Comparison of ENCODE assay signal across 1 cellular context in the genomic region with DNA sequence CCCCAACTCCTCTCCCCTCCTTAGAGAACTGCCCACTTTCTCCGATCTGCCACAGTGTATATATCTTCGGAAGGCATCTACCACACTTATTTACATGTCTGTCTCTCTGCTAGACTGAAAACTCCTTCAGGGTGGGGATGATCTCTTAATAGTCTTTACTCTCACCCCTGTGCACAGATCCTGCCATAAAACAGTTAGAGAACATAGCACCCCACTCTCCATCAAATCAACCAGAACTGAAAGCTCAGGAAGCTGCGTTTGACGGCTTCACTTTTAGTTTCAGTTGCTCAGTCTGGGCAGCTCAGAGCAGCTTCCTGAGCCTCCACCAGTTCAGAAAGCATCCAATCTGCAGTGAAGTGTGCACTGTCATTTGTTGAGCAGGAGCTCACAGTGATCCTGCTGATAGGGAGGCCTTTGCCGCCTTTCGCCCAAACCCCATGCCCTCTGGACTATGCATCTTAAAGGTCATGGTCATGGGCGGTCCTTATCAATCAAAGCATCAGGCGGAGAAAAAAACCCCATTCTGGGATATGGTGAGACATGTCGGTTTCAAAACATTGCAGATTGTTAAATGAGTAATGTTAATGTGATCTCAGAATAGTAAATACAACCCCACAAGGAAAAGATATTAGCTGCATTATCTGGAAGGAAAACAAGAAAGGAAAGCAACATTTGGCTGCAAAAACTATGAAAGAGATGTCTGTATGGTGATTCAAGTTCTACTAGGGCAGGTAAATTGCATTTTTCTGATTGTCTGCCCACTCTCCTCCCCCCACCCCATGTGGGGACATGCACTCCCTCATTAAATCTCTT.
TF ChIP-seq lines count a peak whose summit lies in the region.

No MANE protein-coding gene starts in this region.

TF ChIP-seq in GM12878, 131 proteins besides CTCF, POLR2A, EP300 and RAD21 (continued from another document and continues in another):
- TF ChIP-seq, protein P1, sequence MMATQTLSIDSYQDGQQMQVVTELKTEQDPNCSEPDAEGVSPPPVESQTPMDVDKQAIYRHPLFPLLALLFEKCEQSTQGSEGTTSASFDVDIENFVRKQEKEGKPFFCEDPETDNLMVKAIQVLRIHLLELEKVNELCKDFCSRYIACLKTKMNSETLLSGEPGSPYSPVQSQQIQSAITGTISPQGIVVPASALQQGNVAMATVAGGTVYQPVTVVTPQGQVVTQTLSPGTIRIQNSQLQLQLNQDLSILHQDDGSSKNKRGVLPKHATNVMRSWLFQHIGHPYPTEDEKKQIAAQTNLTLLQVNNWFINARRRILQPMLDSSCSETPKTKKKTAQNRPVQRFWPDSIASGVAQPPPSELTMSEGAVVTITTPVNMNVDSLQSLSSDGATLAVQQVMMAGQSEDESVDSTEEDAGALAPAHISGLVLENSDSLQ (IDR thresholded peaks at IDR 0.05): peak; percentile 78
- TF ChIP-seq, protein P2, sequence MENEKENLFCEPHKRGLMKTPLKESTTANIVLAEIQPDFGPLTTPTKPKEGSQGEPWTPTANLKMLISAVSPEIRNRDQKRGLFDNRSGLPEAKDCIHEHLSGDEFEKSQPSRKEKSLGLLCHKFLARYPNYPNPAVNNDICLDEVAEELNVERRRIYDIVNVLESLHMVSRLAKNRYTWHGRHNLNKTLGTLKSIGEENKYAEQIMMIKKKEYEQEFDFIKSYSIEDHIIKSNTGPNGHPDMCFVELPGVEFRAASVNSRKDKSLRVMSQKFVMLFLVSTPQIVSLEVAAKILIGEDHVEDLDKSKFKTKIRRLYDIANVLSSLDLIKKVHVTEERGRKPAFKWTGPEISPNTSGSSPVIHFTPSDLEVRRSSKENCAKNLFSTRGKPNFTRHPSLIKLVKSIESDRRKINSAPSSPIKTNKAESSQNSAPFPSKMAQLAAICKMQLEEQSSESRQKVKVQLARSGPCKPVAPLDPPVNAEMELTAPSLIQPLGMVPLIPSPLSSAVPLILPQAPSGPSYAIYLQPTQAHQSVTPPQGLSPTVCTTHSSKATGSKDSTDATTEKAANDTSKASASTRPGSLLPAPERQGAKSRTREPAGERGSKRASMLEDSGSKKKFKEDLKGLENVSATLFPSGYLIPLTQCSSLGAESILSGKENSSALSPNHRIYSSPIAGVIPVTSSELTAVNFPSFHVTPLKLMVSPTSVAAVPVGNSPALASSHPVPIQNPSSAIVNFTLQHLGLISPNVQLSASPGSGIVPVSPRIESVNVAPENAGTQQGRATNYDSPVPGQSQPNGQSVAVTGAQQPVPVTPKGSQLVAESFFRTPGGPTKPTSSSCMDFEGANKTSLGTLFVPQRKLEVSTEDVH (IDR thresholded peaks at IDR 0.05; ENCODE audit: low read depth, partially characterized antibody): no peak
- TF ChIP-seq, protein P3, sequence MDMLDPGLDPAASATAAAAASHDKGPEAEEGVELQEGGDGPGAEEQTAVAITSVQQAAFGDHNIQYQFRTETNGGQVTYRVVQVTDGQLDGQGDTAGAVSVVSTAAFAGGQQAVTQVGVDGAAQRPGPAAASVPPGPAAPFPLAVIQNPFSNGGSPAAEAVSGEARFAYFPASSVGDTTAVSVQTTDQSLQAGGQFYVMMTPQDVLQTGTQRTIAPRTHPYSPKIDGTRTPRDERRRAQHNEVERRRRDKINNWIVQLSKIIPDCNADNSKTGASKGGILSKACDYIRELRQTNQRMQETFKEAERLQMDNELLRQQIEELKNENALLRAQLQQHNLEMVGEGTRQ (IDR thresholded peaks at IDR 0.05; ENCODE audit: borderline replicate concordance, low read depth, low read length): no peak
- no peak for TF ChIP-seq STAT3 (IDR thresholded peaks at IDR 0.05; ENCODE audit: low read depth, low read length)
- TF ChIP-seq, protein P4, sequence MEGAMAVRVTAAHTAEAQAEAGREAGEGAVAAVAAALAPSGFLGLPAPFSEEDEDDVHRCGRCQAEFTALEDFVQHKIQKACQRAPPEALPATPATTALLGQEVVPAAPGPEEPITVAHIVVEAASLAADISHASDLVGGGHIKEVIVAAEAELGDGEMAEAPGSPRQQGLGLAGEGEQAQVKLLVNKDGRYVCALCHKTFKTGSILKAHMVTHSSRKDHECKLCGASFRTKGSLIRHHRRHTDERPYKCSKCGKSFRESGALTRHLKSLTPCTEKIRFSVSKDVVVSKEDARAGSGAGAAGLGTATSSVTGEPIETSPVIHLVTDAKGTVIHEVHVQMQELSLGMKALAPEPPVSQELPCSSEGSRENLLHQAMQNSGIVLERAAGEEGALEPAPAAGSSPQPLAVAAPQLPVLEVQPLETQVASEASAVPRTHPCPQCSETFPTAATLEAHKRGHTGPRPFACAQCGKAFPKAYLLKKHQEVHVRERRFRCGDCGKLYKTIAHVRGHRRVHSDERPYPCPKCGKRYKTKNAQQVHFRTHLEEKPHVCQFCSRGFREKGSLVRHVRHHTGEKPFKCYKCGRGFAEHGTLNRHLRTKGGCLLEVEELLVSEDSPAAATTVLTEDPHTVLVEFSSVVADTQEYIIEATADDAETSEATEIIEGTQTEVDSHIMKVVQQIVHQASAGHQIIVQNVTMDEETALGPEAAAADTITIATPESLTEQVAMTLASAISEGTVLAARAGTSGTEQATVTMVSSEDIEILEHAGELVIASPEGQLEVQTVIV (IDR thresholded peaks at IDR 0.05; ENCODE audit: borderline replicate concordance, partially characterized antibody): no peak
- 0 out of 2 replicates have a peak, but pooled peaks have one; percentile 16 for TF ChIP-seq CBFB (IDR thresholded peaks at IDR 0.05; ENCODE audit: low read depth)
- TF ChIP-seq, protein P5, sequence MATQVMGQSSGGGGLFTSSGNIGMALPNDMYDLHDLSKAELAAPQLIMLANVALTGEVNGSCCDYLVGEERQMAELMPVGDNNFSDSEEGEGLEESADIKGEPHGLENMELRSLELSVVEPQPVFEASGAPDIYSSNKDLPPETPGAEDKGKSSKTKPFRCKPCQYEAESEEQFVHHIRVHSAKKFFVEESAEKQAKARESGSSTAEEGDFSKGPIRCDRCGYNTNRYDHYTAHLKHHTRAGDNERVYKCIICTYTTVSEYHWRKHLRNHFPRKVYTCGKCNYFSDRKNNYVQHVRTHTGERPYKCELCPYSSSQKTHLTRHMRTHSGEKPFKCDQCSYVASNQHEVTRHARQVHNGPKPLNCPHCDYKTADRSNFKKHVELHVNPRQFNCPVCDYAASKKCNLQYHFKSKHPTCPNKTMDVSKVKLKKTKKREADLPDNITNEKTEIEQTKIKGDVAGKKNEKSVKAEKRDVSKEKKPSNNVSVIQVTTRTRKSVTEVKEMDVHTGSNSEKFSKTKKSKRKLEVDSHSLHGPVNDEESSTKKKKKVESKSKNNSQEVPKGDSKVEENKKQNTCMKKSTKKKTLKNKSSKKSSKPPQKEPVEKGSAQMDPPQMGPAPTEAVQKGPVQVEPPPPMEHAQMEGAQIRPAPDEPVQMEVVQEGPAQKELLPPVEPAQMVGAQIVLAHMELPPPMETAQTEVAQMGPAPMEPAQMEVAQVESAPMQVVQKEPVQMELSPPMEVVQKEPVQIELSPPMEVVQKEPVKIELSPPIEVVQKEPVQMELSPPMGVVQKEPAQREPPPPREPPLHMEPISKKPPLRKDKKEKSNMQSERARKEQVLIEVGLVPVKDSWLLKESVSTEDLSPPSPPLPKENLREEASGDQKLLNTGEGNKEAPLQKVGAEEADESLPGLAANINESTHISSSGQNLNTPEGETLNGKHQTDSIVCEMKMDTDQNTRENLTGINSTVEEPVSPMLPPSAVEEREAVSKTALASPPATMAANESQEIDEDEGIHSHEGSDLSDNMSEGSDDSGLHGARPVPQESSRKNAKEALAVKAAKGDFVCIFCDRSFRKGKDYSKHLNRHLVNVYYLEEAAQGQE (IDR thresholded peaks at IDR 0.05; ENCODE audit: low read depth, low read length): no peak
- TF ChIP-seq ZNF207 (IDR thresholded peaks at IDR 0.05; ENCODE audit: borderline replicate concordance): no peak
- peak; percentile 36; the same call in 1 of the 2 replicates for TF ChIP-seq CREB1 (IDR thresholded peaks at IDR 0.05; ENCODE audit: low read depth)
- TF ChIP-seq MYC (IDR thresholded peaks at IDR 0.05; ENCODE audit: insufficient read depth, insufficient read length, insufficient replicate concordance, low read length, severe bottlenecking): no peak
- TF ChIP-seq ZNF622 (IDR thresholded peaks at IDR 0.05): no peak
- TF ChIP-seq NBN (IDR thresholded peaks at IDR 0.05): 0 out of 2 replicates have a peak, but pooled peaks have one; percentile 19
- TF ChIP-seq SIN3A (IDR thresholded peaks at IDR 0.05; ENCODE audit: low read depth, low read length): no peak
- TF ChIP-seq CREM (IDR thresholded peaks at IDR 0.05; ENCODE audit: low read depth): 0 out of 2 replicates have a peak, but pooled peaks have one; percentile 50
- peak; percentile 55 for TF ChIP-seq JUNB (IDR thresholded peaks at IDR 0.05)
- TF ChIP-seq, protein P6, sequence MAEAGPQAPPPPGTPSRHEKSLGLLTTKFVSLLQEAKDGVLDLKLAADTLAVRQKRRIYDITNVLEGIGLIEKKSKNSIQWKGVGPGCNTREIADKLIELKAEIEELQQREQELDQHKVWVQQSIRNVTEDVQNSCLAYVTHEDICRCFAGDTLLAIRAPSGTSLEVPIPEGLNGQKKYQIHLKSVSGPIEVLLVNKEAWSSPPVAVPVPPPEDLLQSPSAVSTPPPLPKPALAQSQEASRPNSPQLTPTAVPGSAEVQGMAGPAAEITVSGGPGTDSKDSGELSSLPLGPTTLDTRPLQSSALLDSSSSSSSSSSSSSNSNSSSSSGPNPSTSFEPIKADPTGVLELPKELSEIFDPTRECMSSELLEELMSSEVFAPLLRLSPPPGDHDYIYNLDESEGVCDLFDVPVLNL (IDR thresholded peaks at IDR 0.05; ENCODE audit: low read depth, low read length): no peak
- TF ChIP-seq, protein P7, sequence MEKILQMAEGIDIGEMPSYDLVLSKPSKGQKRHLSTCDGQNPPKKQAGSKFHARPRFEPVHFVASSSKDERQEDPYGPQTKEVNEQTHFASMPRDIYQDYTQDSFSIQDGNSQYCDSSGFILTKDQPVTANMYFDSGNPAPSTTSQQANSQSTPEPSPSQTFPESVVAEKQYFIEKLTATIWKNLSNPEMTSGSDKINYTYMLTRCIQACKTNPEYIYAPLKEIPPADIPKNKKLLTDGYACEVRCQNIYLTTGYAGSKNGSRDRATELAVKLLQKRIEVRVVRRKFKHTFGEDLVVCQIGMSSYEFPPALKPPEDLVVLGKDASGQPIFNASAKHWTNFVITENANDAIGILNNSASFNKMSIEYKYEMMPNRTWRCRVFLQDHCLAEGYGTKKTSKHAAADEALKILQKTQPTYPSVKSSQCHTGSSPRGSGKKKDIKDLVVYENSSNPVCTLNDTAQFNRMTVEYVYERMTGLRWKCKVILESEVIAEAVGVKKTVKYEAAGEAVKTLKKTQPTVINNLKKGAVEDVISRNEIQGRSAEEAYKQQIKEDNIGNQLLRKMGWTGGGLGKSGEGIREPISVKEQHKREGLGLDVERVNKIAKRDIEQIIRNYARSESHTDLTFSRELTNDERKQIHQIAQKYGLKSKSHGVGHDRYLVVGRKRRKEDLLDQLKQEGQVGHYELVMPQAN (conservative IDR thresholded peaks at IDR 0.05): no peak
- no peak for TF ChIP-seq ZNF24 (IDR thresholded peaks at IDR 0.05)
- TF ChIP-seq POLR2AphosphoS2 (IDR thresholded peaks at IDR 0.05; ENCODE audit: low read depth, low read length): no peak
- TF ChIP-seq SIX5 (IDR thresholded peaks at IDR 0.05; ENCODE audit: low read depth, low read length, severe bottlenecking): no peak
- TF ChIP-seq SUZ12 (IDR thresholded peaks at IDR 0.05; ENCODE audit: unreplicated experiment): no peak
- TF ChIP-seq BMI1 (IDR thresholded peaks at IDR 0.05; ENCODE audit: borderline replicate concordance): no peak
- TF ChIP-seq ETV6 (conservative IDR thresholded peaks at IDR 0.05 in 1 of 2, IDR thresholded peaks at IDR 0.05 in 1 of 2; ENCODE audit: borderline replicate concordance in 1 of 2, low read depth in 1 of 2): peak in 1 of 2 experiments; percentile 31; a peak in 1 of 4 replicates
- no peak for TF ChIP-seq MYB (IDR thresholded peaks at IDR 0.05; ENCODE audit: borderline replicate concordance, low read depth, low read length)
- no peak for TF ChIP-seq NRF1 (conservative IDR thresholded peaks at IDR 0.05; ENCODE audit: low read depth, low read length)
- no peak for TF ChIP-seq MEF2B (IDR thresholded peaks at IDR 0.05; ENCODE audit: partially characterized antibody, poor library complexity, severe bottlenecking)
- peak; percentile 61 for TF ChIP-seq IRF4 (IDR thresholded peaks at IDR 0.05; ENCODE audit: low read depth, low read length)
- 0 out of 2 replicates have a peak, but pooled peaks have one; percentile 12 for TF ChIP-seq ZNF217 (IDR thresholded peaks at IDR 0.05)
- peak; percentile 62; the same call in 1 of the 2 replicates for TF ChIP-seq TAF1 (IDR thresholded peaks at IDR 0.05; ENCODE audit: borderline replicate concordance, low read depth, low read length)
- TF ChIP-seq TCF7 (IDR thresholded peaks at IDR 0.05; ENCODE audit: borderline replicate concordance): peak; percentile 70; the same call in 1 of the 2 replicates
- TF ChIP-seq HDAC6 (IDR thresholded peaks at IDR 0.05; ENCODE audit: unreplicated experiment): no peak
- TF ChIP-seq YBX1 (IDR thresholded peaks at IDR 0.05): no peak
- TF ChIP-seq SREBF1 (IDR thresholded peaks at IDR 0.05; ENCODE audit: low read length): no peak
- no peak for TF ChIP-seq EZH2 (IDR thresholded peaks at IDR 0.05; ENCODE audit: borderline replicate concordance, control insufficient read depth, low read depth, low read length)
- TF ChIP-seq, protein P8, sequence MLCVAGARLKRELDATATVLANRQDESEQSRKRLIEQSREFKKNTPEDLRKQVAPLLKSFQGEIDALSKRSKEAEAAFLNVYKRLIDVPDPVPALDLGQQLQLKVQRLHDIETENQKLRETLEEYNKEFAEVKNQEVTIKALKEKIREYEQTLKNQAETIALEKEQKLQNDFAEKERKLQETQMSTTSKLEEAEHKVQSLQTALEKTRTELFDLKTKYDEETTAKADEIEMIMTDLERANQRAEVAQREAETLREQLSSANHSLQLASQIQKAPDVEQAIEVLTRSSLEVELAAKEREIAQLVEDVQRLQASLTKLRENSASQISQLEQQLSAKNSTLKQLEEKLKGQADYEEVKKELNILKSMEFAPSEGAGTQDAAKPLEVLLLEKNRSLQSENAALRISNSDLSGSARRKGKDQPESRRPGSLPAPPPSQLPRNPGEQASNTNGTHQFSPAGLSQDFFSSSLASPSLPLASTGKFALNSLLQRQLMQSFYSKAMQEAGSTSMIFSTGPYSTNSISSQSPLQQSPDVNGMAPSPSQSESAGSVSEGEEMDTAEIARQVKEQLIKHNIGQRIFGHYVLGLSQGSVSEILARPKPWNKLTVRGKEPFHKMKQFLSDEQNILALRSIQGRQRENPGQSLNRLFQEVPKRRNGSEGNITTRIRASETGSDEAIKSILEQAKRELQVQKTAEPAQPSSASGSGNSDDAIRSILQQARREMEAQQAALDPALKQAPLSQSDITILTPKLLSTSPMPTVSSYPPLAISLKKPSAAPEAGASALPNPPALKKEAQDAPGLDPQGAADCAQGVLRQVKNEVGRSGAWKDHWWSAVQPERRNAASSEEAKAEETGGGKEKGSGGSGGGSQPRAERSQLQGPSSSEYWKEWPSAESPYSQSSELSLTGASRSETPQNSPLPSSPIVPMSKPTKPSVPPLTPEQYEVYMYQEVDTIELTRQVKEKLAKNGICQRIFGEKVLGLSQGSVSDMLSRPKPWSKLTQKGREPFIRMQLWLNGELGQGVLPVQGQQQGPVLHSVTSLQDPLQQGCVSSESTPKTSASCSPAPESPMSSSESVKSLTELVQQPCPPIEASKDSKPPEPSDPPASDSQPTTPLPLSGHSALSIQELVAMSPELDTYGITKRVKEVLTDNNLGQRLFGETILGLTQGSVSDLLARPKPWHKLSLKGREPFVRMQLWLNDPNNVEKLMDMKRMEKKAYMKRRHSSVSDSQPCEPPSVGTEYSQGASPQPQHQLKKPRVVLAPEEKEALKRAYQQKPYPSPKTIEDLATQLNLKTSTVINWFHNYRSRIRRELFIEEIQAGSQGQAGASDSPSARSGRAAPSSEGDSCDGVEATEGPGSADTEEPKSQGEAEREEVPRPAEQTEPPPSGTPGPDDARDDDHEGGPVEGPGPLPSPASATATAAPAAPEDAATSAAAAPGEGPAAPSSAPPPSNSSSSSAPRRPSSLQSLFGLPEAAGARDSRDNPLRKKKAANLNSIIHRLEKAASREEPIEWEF (IDR thresholded peaks at IDR 0.05; ENCODE audit: insufficient replicate concordance, low read depth, low read length): no peak
